ENCODE assay signal across 9 cellular contexts in genomic region chr3:46565607-46566039, GRCh38. TPM values are rescaled to one million over a fixed set of nuclear protein-coding genes. Genes with fewer than 3 reads are reported as not detected.
DNase-seq lines count a peak whose midpoint lies in the region; ATAC-seq, FAIRE-seq and TF ChIP-seq lines count a peak whose summit lies in the region.
"Had no signal": no experiment of that assay in that cellular context is flagged by ENCODE, and none has a peak within 500 bp of the region (broad histone marks: within the 10 kb centered on the region; RNA-seq: fewer than 3 reads in every experiment).

No MANE protein-coding gene starts in this region.

- H2AFZ ChIP-seq in astrocyte (ENCODE audit: low read depth, low read length) = peak overlapping the region; percentile 84

- H4K20me1 ChIP-seq in astrocyte (ENCODE audit: insufficient read depth, low read length) = no peaks in the 10 kb centered on the region

- no peak for FAIRE-seq in astrocyte (lab: Jason Lieb, UNC)
- no peak for FAIRE-seq in small intestine (lab: Jason Lieb, UNC)

- H3K27ac Mint-ChIP-seq in astrocyte (ENCODE audit: unreplicated experiment) = peak overlapping the region; percentile 75

- peak overlapping the region; percentile 22 for H3K4me3 ChIP-seq in HEK293 (ENCODE audit: low read depth, low read length)
- H3K4me3 ChIP-seq in astrocyte (ENCODE audit: insufficient read depth, low read depth, low read length) = peak overlapping the region; percentile 59
- peak overlapping the region; percentile 53; the same call in 1 of the 2 replicates for H3K4me3 ChIP-seq in iPS-18c (ENCODE audit: insufficient read depth, low read depth, low read length)
- H3K4me3 ChIP-seq in small intestine (ENCODE audit: low read depth in 1 of 2, low read length in 2 of 2) = peak overlapping the region; percentile 38 to 56

- CTCF ChIA-PET in HEK293 (lab: Yijun Ruan, JAX) = interaction anchor here (0.9 to 1.0 kb wide), 2 partner anchors 70 to 76 kb away, joined by 4 to 7 read pairs; no protein-coding TSS in a partner anchor

- peak overlapping the region; percentile 57 for H3K4me3 Mint-ChIP-seq in astrocyte (ENCODE audit: unreplicated experiment)

- DNase-seq in astrocyte (ENCODE audit: low read depth) (no peak), small intestine (no peak), NCI-H146 (lab: John Stamatoyannopoulos, UW) (no peak)
- no peak for DNase-seq in effector CD4-positive, alpha-beta T cell

- H3K9me3 ChIP-seq in HEK293 (ENCODE audit: control insufficient read depth, insufficient read depth, low read depth, low read length) = no peaks in the 10 kb centered on the region
- no peaks in the 10 kb centered on the region for H3K9me3 ChIP-seq in astrocyte (ENCODE audit: insufficient read depth, low read depth, low read length)
- H3K9me3 ChIP-seq in iPS-18c (ENCODE audit: control insufficient read depth, insufficient read depth, low read length) = no peaks in the 10 kb centered on the region
- no peaks in the 10 kb centered on the region for H3K9me3 ChIP-seq in small intestine (ENCODE audit: control insufficient read depth, low read depth)

- H3K27me3 Mint-ChIP-seq in astrocyte (ENCODE audit: low read depth, unreplicated experiment) = peaks cover 2% of the 10 kb centered on the region

- H3K4me1 Mint-ChIP-seq in astrocyte (ENCODE audit: low read depth, unreplicated experiment) = peaks cover 10% of the 10 kb centered on the region

- H3K4me1 ChIP-seq in HEK293 (ENCODE audit: control insufficient read depth, insufficient read depth, low read length) (no peaks in the 10 kb centered on the region; the same call in 1 of the 2 replicates), astrocyte (ENCODE audit: insufficient read depth, low read length) (peaks cover 13% of the 10 kb centered on the region), small intestine (ENCODE audit: control insufficient read depth in 2 of 2, insufficient read depth in 1 of 2, low read depth in 1 of 2, low read length in 1 of 2) (no peaks in the 10 kb centered on the region)

- H3K27ac ChIP-seq in HEK293 (ENCODE audit: extremely low read depth, low read depth, low read length) (no peak overlapping the region), astrocyte (ENCODE audit: low read depth, low read length) (no peak overlapping the region), small intestine (ENCODE audit: low read depth in 1 of 2, low read length in 1 of 2) (peak overlapping the region in 1 of 2 donors; percentile 22)

- no peaks in the 10 kb centered on the region for H3K79me2 ChIP-seq in astrocyte (ENCODE audit: insufficient read depth, low read length)

- H3K9me3 Mint-ChIP-seq in astrocyte (ENCODE audit: unreplicated experiment) = peaks cover 11% of the 10 kb centered on the region

- ATAC-seq in GM18907 (IDR thresholded peaks at IDR 0.05; ENCODE audit: unreplicated experiment) (no peak), GM21576 (IDR thresholded peaks at IDR 0.05; ENCODE audit: unreplicated experiment) (no peak)

- peaks cover 6% of the 10 kb centered on the region for H3K36me3 Mint-ChIP-seq in astrocyte (ENCODE audit: low read depth, unreplicated experiment)

- H3K9ac ChIP-seq in astrocyte (ENCODE audit: low read length) = peak overlapping the region; percentile 67

- WGBS in small intestine, 3 donors = 11 to 29% (median 12%) methylated on average over 19 to 21 of the region's 21 CpGs

- H3K36me3 ChIP-seq in HEK293 (ENCODE audit: control insufficient read depth in 2 of 2, insufficient read depth in 1 of 2, low read length in 2 of 2) = no peaks in the 10 kb centered on the region
- H3K36me3 ChIP-seq in astrocyte (ENCODE audit: insufficient read depth, low read length) = no peaks in the 10 kb centered on the region
- no peaks in the 10 kb centered on the region for H3K36me3 ChIP-seq in small intestine (ENCODE audit: control insufficient read depth in 2 of 2, insufficient read depth in 2 of 2, low read length in 2 of 2)

- TF ChIP-seq CTCF in HEK293 (tag by site-specific recombination; IDR thresholded peaks at IDR 0.05) (no peak), astrocyte (IDR thresholded peaks at IDR 0.05; ENCODE audit: insufficient read depth, low read depth, low read length) (no peak)

- H3K4me2 ChIP-seq in astrocyte (ENCODE audit: low read length) = peak overlapping the region; percentile 94

- POLR2A ChIA-PET in HEK293 (lab: Yijun Ruan, JAX) = no interaction called here

- no peaks in the 10 kb centered on the region for H3K27me3 ChIP-seq in astrocyte (ENCODE audit: insufficient read depth, low read length)
- H3K27me3 ChIP-seq in small intestine (ENCODE audit: control insufficient read depth in 2 of 2, insufficient read depth in 2 of 2, low read length in 2 of 2) = no peaks in the 10 kb centered on the region

TF ChIP-seq in HEK293, 187 proteins besides CTCF, POLR2A, EP300 and RAD21:
- TF ChIP-seq ZNF37A (tag by site-specific recombination; IDR thresholded peaks at IDR 0.05) (no peak), ZNF843 (tag by site-specific recombination; IDR thresholded peaks at IDR 0.05) (no peak), MEIS1 (CRISPR knock-in tag; IDR thresholded peaks at IDR 0.05; ENCODE audit: borderline replicate concordance) (no peak), ZBTB6 (tag by site-specific recombination; IDR thresholded peaks at IDR 0.05) (0 out of 2 replicates have a peak, but pooled peaks have one; percentile 33), ZNF830 (tag by site-specific recombination; IDR thresholded peaks at IDR 0.05; ENCODE audit: low read depth) (no peak), ZNF596 (tag by site-specific recombination; IDR thresholded peaks at IDR 0.05) (no peak), ZNF2 (tag by site-specific recombination; IDR thresholded peaks at IDR 0.05) (no peak)
- TF ChIP-seq, protein P1, sequence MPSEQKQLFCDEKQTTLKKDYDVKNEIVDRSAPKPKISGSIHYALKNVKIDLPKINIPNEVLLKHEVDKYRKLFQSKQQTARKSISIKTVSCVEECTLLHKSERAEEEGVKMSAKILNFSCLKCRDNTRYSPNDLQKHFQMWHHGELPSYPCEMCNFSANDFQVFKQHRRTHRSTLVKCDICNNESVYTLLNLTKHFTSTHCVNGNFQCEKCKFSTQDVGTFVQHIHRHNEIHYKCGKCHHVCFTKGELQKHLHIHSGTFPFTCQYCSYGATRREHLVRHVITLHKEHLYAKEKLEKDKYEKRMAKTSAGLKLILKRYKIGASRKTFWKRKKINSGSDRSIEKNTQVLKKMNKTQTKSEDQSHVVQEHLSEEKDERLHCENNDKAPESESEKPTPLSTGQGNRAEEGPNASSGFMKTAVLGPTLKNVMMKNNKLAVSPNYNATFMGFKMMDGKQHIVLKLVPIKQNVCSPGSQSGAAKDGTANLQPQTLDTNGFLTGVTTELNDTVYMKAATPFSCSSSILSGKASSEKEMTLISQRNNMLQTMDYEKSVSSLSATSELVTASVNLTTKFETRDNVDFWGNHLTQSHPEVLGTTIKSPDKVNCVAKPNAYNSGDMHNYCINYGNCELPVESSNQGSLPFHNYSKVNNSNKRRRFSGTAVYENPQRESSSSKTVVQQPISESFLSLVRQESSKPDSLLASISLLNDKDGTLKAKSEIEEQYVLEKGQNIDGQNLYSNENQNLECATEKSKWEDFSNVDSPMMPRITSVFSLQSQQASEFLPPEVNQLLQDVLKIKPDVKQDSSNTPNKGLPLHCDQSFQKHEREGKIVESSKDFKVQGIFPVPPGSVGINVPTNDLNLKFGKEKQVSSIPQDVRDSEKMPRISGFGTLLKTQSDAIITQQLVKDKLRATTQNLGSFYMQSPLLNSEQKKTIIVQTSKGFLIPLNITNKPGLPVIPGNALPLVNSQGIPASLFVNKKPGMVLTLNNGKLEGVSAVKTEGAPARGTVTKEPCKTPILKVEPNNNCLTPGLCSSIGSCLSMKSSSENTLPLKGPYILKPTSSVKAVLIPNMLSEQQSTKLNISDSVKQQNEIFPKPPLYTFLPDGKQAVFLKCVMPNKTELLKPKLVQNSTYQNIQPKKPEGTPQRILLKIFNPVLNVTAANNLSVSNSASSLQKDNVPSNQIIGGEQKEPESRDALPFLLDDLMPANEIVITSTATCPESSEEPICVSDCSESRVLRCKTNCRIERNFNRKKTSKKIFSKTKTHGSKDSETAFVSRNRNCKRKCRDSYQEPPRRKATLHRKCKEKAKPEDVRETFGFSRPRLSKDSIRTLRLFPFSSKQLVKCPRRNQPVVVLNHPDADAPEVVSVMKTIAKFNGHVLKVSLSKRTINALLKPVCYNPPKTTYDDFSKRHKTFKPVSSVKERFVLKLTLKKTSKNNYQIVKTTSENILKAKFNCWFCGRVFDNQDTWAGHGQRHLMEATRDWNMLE (tag by site-specific recombination; conservative IDR thresholded peaks at IDR 0.05; ENCODE audit: low read depth) = no peak

RNA-seq across cellular contexts. Expression of gene LRRC2, which starts 0.5 kb away (rescaled TPM):
- 0.32 and 0.36 TPM in 2 replicates for total RNA-seq in astrocyte
- polyA plus RNA-seq in small intestine = under 1 TPM in 2 of 3 donors, not detected in 1; 0.22 to 0.66 TPM

RNA-seq across cellular contexts. Expression of gene FAM240A, which starts 46.7 kb away (rescaled TPM):
- total RNA-seq in astrocyte = not detected in 2 replicates
- polyA plus RNA-seq in small intestine = not detected
- total RNA-seq: ureter had no signal
